Comparison of ENCODE assay signal across 8 cellular contexts in genomic region chr16:15672127-15672513, GRCh38. TPM values are rescaled to one million over a fixed set of nuclear protein-coding genes. Genes with fewer than 3 reads are reported as not detected.
DNase-seq lines count a peak whose midpoint lies in the region; ATAC-seq and TF ChIP-seq lines count a peak whose summit lies in the region.
"Not testable (repeated sequence)": the region's sequence is repeated elsewhere in the genome, so short reads cannot be mapped to it uniquely, and the experiment has no call there.

No MANE protein-coding gene starts in this region.

- peak overlapping the region; percentile 88 to 99 (median 96) for H3K27ac Mint-ChIP-seq in CD8-positive, alpha-beta memory T cell
- H3K27ac Mint-ChIP-seq in activated naive CD4-positive, alpha-beta T cell treated with anti-CD3 and anti-CD28 coated beads for 36 hours, result peak overlapping the region; percentile 89

- not testable (repeated sequence) for H3K4me3 ChIP-seq in CD8-positive, alpha-beta memory T cell (ENCODE audit: low read length); SJSA1; choroid plexus epithelial cell (ENCODE audit: low read depth, low read length); muscle layer of colon (ENCODE audit: low read depth in 1 of 2, low read length in 2 of 2); skeletal muscle tissue (ENCODE audit: low read length in 3 of 3)
- peak overlapping the region in 5 of 10 donors; percentile 11 to 39 (median 37) for H3K4me3 ChIP-seq in heart right ventricle
- peak overlapping the region in 1 of 4 donors; percentile 31 for H3K4me3 ChIP-seq in upper lobe of left lung

- H3K9ac ChIP-seq in muscle layer of colon (ENCODE audit: low read length) (peak overlapping the region; percentile 21), skeletal muscle tissue (ENCODE audit: low read depth in 1 of 3, low read length in 3 of 3) (peak overlapping the region in 2 of 3 donors; percentile 30 to 62)

- not testable (repeated sequence) for H3K9me3 Mint-ChIP-seq in CD8-positive, alpha-beta memory T cell; activated naive CD4-positive, alpha-beta T cell treated with anti-CD3 and anti-CD28 coated beads for 36 hours

- intact Hi-C loops in activated naive CD4-positive, alpha-beta T cell treated with anti-CD3 and anti-CD28 coated beads for 36 hours (cut with micrococcal nuclease), result loop anchor here (1.0 to 10.0 kb wide), 4 partner anchors 21 to 453 kb away; partner anchors contain the start of gene MARF1
- intact Hi-C loops in heart right ventricle (cut with DNase I), result loop anchor here in 1 of 10 donors (2.0 kb wide), 1 partner anchor 29 kb away; the partner anchor contains the start of gene MARF1

- ATAC-seq in heart right ventricle, result peak in 3 of 8 donors; percentile 1 to 5 (median 3)
- ATAC-seq in upper lobe of left lung (ENCODE audit: low FRiP score in 2 of 2), result peak in 1 of 2 donors; percentile 1

- TF ChIP-seq EP300 in upper lobe of left lung (IDR thresholded peaks at IDR 0.05), result not testable (repeated sequence)

- peaks cover 26% of the 10 kb centered on the region for H3K4me1 ChIP-seq in CD8-positive, alpha-beta memory T cell (ENCODE audit: insufficient read depth, low read length)
- H3K4me1 ChIP-seq in SJSA1 (replicated peaks) (peaks cover 22% of the 10 kb centered on the region), heart right ventricle (peaks cover 11 to 34% (median 25%) of the 10 kb centered on the region in 9 donors), muscle layer of colon (ENCODE audit: insufficient read depth, low read length) (peaks cover 16% of the 10 kb centered on the region), skeletal muscle tissue (ENCODE audit: control insufficient read depth in 3 of 3, insufficient read depth in 3 of 3, low read length in 3 of 3) (peaks cover 11 to 21% (median 13%) of the 10 kb centered on the region in 3 donors), upper lobe of left lung (peaks cover 16 to 33% (median 26%) of the 10 kb centered on the region in 4 donors)

- H3K27me3 Mint-ChIP-seq in CD8-positive, alpha-beta memory T cell; activated naive CD4-positive, alpha-beta T cell treated with anti-CD3 and anti-CD28 coated beads for 36 hours (ENCODE audit: low read depth): not testable (repeated sequence)

- 84 to 91% methylated on average over 10 of the region's 10 CpGs for WGBS in heart right ventricle, 2 donors
- WGBS in upper lobe of left lung, 2 donors, result 85 to 88% methylated on average over 10 of the region's 10 CpGs

- not testable (repeated sequence) for DNase-seq in CD8-positive, alpha-beta memory T cell; SJSA1 (ENCODE audit: low read depth in 1 of 2, low spot score in 2 of 2); activated naive CD4-positive, alpha-beta T cell treated with anti-CD3 and anti-CD28 coated beads for 36 hours; heart right ventricle
- DNase-seq in choroid plexus epithelial cell (ENCODE audit: low read depth) (peak; percentile 18), upper lobe of left lung (peak in 1 of 2 donors; percentile 25)

- H3K4me1 Mint-ChIP-seq in CD8-positive, alpha-beta memory T cell, result peaks cover 30 to 50% (median 44%) of the 10 kb centered on the region in 3 donors
- peaks cover 43% of the 10 kb centered on the region for H3K4me1 Mint-ChIP-seq in activated naive CD4-positive, alpha-beta T cell treated with anti-CD3 and anti-CD28 coated beads for 36 hours (ENCODE audit: low read depth)

- H3K9me3 ChIP-seq in CD8-positive, alpha-beta memory T cell (ENCODE audit: low read length); SJSA1 (replicated peaks); heart right ventricle; muscle layer of colon (ENCODE audit: low read length); skeletal muscle tissue (ENCODE audit: control insufficient read depth in 3 of 3, low read length in 3 of 3); upper lobe of left lung: not testable (repeated sequence)

- TF ChIP-seq CTCF in choroid plexus epithelial cell (conservative IDR thresholded peaks at IDR 0.05; ENCODE audit: low read depth, low read length); heart right ventricle (IDR thresholded peaks at IDR 0.05); upper lobe of left lung (IDR thresholded peaks at IDR 0.05): not testable (repeated sequence)

- peaks cover 22% of the 10 kb centered on the region for H3K36me3 ChIP-seq in CD8-positive, alpha-beta memory T cell (ENCODE audit: insufficient read depth, low read length)
- H3K36me3 ChIP-seq in SJSA1, result peaks cover 80% of the 10 kb centered on the region
- H3K36me3 ChIP-seq in heart right ventricle, result peaks cover 0 to 63% (median 27%) of the 10 kb centered on the region in 9 donors
- H3K36me3 ChIP-seq in muscle layer of colon (ENCODE audit: insufficient read depth, low read length), result peaks cover 34% of the 10 kb centered on the region
- peaks cover 11 to 20% (median 16%) of the 10 kb centered on the region in 3 donors for H3K36me3 ChIP-seq in skeletal muscle tissue (ENCODE audit: control insufficient read depth in 3 of 3, insufficient read depth in 3 of 3, low read length in 3 of 3)
- H3K36me3 ChIP-seq in upper lobe of left lung, result peaks cover 8 to 37% (median 26%) of the 10 kb centered on the region in 4 donors

- not testable (repeated sequence) for H3K27ac ChIP-seq in CD8-positive, alpha-beta memory T cell (ENCODE audit: low read depth, low read length)
- H3K27ac ChIP-seq in SJSA1, result peak overlapping the region; percentile 83
- peak overlapping the region; percentile 75 to 97 (median 90) for H3K27ac ChIP-seq in heart right ventricle
- H3K27ac ChIP-seq in muscle layer of colon (ENCODE audit: low read depth, low read length), result peak overlapping the region; percentile 4
- peak overlapping the region; percentile 78 for H3K27ac ChIP-seq in skeletal muscle tissue (ENCODE audit: low read depth, low read length)
- peak overlapping the region; percentile 85 to 93 (median 86) for H3K27ac ChIP-seq in upper lobe of left lung

- H3K4me3 Mint-ChIP-seq in CD8-positive, alpha-beta memory T cell, result peak overlapping the region in 1 of 7 donors; percentile 64
- H3K4me3 Mint-ChIP-seq in activated naive CD4-positive, alpha-beta T cell treated with anti-CD3 and anti-CD28 coated beads for 36 hours, result not testable (repeated sequence)

- TF ChIP-seq POLR2A in upper lobe of left lung (IDR thresholded peaks at IDR 0.05), result not testable (repeated sequence)

- H3K27me3 ChIP-seq in CD8-positive, alpha-beta memory T cell (ENCODE audit: insufficient read depth, low read length, poor library complexity, severe bottlenecking); SJSA1 (replicated peaks); heart right ventricle; muscle layer of colon (ENCODE audit: control insufficient read depth in 1 of 2, insufficient read depth in 2 of 2, low read length in 2 of 2); skeletal muscle tissue (ENCODE audit: control insufficient read depth in 3 of 3, insufficient read depth in 3 of 3, low read length in 3 of 3); upper lobe of left lung: not testable (repeated sequence)

- peaks cover 0 to 87% (median 5%) of the 10 kb centered on the region in 3 donors for H3K36me3 Mint-ChIP-seq in CD8-positive, alpha-beta memory T cell
- peaks cover 34% of the 10 kb centered on the region for H3K36me3 Mint-ChIP-seq in activated naive CD4-positive, alpha-beta T cell treated with anti-CD3 and anti-CD28 coated beads for 36 hours (ENCODE audit: low read depth)

- CTCF ChIA-PET in CD8-positive, alpha-beta memory T cell (lab: Charles Lee), result interaction anchor here (1.0 to 1.1 kb wide), 2 partner anchors 17 to 30 kb away, joined by 3 to 5 read pairs; partner anchors contain the start of gene MARF1
- CTCF ChIA-PET in activated naive CD4-positive, alpha-beta T cell treated with anti-CD3 and anti-CD28 coated beads for 36 hours (lab: Charles Lee), result interaction anchor here (1.3 kb wide), 1 partner anchor 11 kb away, joined by 3 read pairs; no protein-coding TSS in a partner anchor

- POLR2A ChIA-PET in CD8-positive, alpha-beta memory T cell (lab: Charles Lee), result interaction anchor here (0.7 to 2.7 kb wide), 2 partner anchors 29 to 58 kb away, joined by 3 to 12 read pairs; partner anchors contain the start of gene MARF1

RNA-seq across cellular contexts. Expression of gene NDE1, which starts 22.1 kb away (rescaled TPM):
- total RNA-seq in CD8-positive, alpha-beta memory T cell, result 100 to 1,000 TPM; 113 to 123 TPM
- polyA plus RNA-seq in CD8-positive, alpha-beta memory T cell, result 55.9 TPM
- 61.8 and 94.0 TPM in 2 replicates for total RNA-seq in SJSA1 (2014; rRNA removed; shearing (Covaris generic))
- 100 to 1,000 TPM; 150 to 161 TPM for total RNA-seq in activated naive CD4-positive, alpha-beta T cell treated with anti-CD3 and anti-CD28 coated beads for 36 hours
- total RNA-seq in heart right ventricle (10 to 100 TPM; 12.0 to 29.0 (median 20.0) TPM), skeletal muscle tissue (12.5 TPM), upper lobe of left lung (10 to 100 TPM; 19.5 to 63.9 (median 37.0) TPM)
- polyA plus RNA-seq in heart right ventricle, result 10 to 100 TPM in 1 of 2 donors, 1 to 10 TPM in 1; 6.0 to 10.7 TPM

RNA-seq across cellular contexts. Expression of gene MARF1, which starts 29.2 kb away (rescaled TPM):
- total RNA-seq in CD8-positive, alpha-beta memory T cell, result 10 to 100 TPM; 69.0 to 75.3 TPM
- 16.9 TPM for polyA plus RNA-seq in CD8-positive, alpha-beta memory T cell
- 3.6 and 5.8 TPM in 2 replicates for total RNA-seq in SJSA1 (2014; rRNA removed; shearing (Covaris generic))
- total RNA-seq in activated naive CD4-positive, alpha-beta T cell treated with anti-CD3 and anti-CD28 coated beads for 36 hours, result 10 to 100 TPM; 72.6 to 80.2 TPM
- total RNA-seq in heart right ventricle, result 10 to 100 TPM; 39.1 to 59.1 (median 43.0) TPM
- polyA plus RNA-seq in heart right ventricle, result 10 to 100 TPM in 1 of 2 donors, 1 to 10 TPM in 1; 9.6 to 14.9 TPM
- total RNA-seq in skeletal muscle tissue, result 16.7 TPM
- 10 to 100 TPM; 27.2 to 94.3 (median 71.3) TPM for total RNA-seq in upper lobe of left lung
